In the genomic region with DNA sequence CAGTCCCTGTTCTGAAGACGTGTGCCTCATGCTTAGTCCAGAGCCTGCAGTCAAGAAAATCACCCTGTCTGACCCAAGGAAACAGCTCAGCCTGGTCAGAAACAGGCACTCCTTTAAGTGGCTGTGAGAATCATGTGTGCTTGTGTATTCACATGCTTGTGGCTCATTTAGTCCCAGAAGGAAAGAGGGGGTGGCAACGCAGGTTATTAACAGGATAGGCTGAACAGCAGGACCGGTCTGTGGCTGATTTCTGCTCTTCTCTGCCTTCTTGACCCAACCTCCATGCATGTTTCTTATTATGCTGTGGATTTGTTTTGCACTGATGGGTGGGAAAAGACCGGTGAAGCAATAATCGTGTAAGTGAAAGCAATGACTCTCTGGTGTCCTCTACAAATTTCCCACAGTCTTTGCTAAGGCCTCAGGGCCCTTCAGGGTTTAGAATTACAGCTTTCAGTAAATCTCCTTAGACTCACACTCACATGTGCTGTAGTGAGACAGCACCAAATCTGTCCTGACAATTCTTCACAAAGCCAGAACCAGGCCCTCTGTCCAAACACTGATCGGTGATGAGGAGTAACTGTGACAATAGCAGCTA, we compare ENCODE assay signal across 9 cellular contexts.
A peak's percentile ranks its signal among the peaks of the same experiment; 100 is the strongest.
DNase-seq lines count a peak whose midpoint lies in the region; TF ChIP-seq lines count a peak whose summit lies in the region.
"Had no signal": no experiment of that assay in that cellular context is flagged by ENCODE, and none has a peak within 500 bp of the region (broad histone marks: within the 10 kb centered on the region; RNA-seq: fewer than 3 reads in every experiment).

No MANE protein-coding gene starts in this region.

- peaks cover 20% of the 10 kb centered on the region for H3K36me3 Mint-ChIP-seq in activated CD4-positive, alpha-beta T cell treated with anti-CD3 and anti-CD28 coated beads, Interleukin-2, amount 10 ng/mL, durations not matched to agents 24 days and 14 days (ENCODE audit: low read depth)

- TF ChIP-seq CTCF in left ventricle myocardium inferior (IDR thresholded peaks at IDR 0.05; ENCODE audit: borderline replicate concordance) (no peak), tibial nerve (IDR thresholded peaks at IDR 0.05) (no peak)

- H3K4me3 ChIP-seq in left ventricle myocardium inferior: no peak overlapping the region
- no peak overlapping the region for H3K4me3 ChIP-seq in tibial nerve

- peaks cover 80% of the 10 kb centered on the region for H3K4me1 Mint-ChIP-seq in activated CD4-positive, alpha-beta T cell treated with anti-CD3 and anti-CD28 coated beads, Interleukin-2, amount 10 ng/mL, durations not matched to agents 24 days and 14 days

- H3K4me1 ChIP-seq in left ventricle myocardium inferior (peaks cover 55% of the 10 kb centered on the region), tibial nerve (peaks cover 0 to 22% (median 7%) of the 10 kb centered on the region in 4 donors)

- 40 to 52% methylated on average over 6 of the region's 6 CpGs for WGBS in tibial nerve, 2 donors

- peak overlapping the region; percentile 95 for H3K27ac Mint-ChIP-seq in activated CD4-positive, alpha-beta T cell treated with anti-CD3 and anti-CD28 coated beads, Interleukin-2, amount 10 ng/mL, durations not matched to agents 24 days and 14 days

- TF ChIP-seq EP300 in tibial nerve (IDR thresholded peaks at IDR 0.05): peak in 1 of 2 donors; percentile 57

- no peak for TF ChIP-seq POLR2A in tibial nerve (IDR thresholded peaks at IDR 0.05)

- H3K27me3 ChIP-seq in left ventricle myocardium inferior (ENCODE audit: low read depth) (no peaks in the 10 kb centered on the region), tibial nerve (no peaks in the 10 kb centered on the region)

- H3K36me3 ChIP-seq in left ventricle myocardium inferior: no peaks in the 10 kb centered on the region
- no peaks in the 10 kb centered on the region for H3K36me3 ChIP-seq in tibial nerve

- H3K9me3 Mint-ChIP-seq in activated CD4-positive, alpha-beta T cell treated with anti-CD3 and anti-CD28 coated beads, Interleukin-2, amount 10 ng/mL, durations not matched to agents 24 days and 14 days: peaks cover 4% of the 10 kb centered on the region

- no peaks in the 10 kb centered on the region for H3K27me3 Mint-ChIP-seq in activated CD4-positive, alpha-beta T cell treated with anti-CD3 and anti-CD28 coated beads, Interleukin-2, amount 10 ng/mL, durations not matched to agents 24 days and 14 days

- peak; percentile 75 for DNase-seq in activated CD4-positive, alpha-beta T cell treated with anti-CD3 and anti-CD28 coated beads, Interleukin-2, amount 10 ng/mL, durations not matched to agents 24 days and 14 days
- no peak for DNase-seq in activated CD4-positive, alpha-beta T cell treated with anti-CD3 and anti-CD28 coated beads, Interleukin-2, amount 50 U/mL, for 48 hours
- DNase-seq in RPMI7951 (ENCODE audit: low read depth) (peak; percentile 87), left ventricle myocardium inferior (no peak), tibial nerve (ENCODE audit: low spot score in 2 of 2) (peak; percentile 20 to 57), SKM-1 (lab: John Stamatoyannopoulos, UW; ENCODE audit: unreplicated experiment) (no peak), DMS 273 (lab: John Stamatoyannopoulos, UW; ENCODE audit: unreplicated experiment) (no peak), NCI-H2196 treated with DMSO at 0.1 percent for 48 hours (lab: John Stamatoyannopoulos, UW; ENCODE audit: unreplicated experiment) (no peak)

- H3K27ac ChIP-seq in left ventricle myocardium inferior (replicated peaks): peak overlapping the region; percentile 79
- peak overlapping the region; percentile 1 to 73 (median 38) for H3K27ac ChIP-seq in tibial nerve
- H3K27ac ChIP-seq: C4-2B had no signal

- H3K4me3 Mint-ChIP-seq in activated CD4-positive, alpha-beta T cell treated with anti-CD3 and anti-CD28 coated beads, Interleukin-2, amount 10 ng/mL, durations not matched to agents 24 days and 14 days: peak overlapping the region; percentile 76

- intact Hi-C loops in activated CD4-positive, alpha-beta T cell treated with anti-CD3 and anti-CD28 coated beads, Interleukin-2, amount 10 ng/mL, durations not matched to agents 24 days and 14 days (cut with micrococcal nuclease): loop anchor here (2.0 kb wide), 1 partner anchor 330 kb away; no protein-coding TSS in a partner anchor
- intact Hi-C loops in left ventricle myocardium inferior (cut with micrococcal nuclease): loop anchor here (10.0 kb wide), 1 partner anchor 256 kb away; no protein-coding TSS in a partner anchor

- no peaks in the 10 kb centered on the region for H3K9me3 ChIP-seq in left ventricle myocardium inferior (replicated peaks)
- H3K9me3 ChIP-seq in tibial nerve: no peaks in the 10 kb centered on the region

Comparison
In these comparisons a context has a peak if more than half of its experiments do, and no peak if none do; other contexts are left out.
1. DNase-seq: peak in activated CD4-positive, alpha-beta T cell treated with anti-CD3 and anti-CD28 coated beads, Interleukin-2, amount 10 ng/mL, durations not matched to agents 24 days and 14 days (single experiment), RPMI7951 (single experiment) and tibial nerve (2 of 2); none in activated CD4-positive, alpha-beta T cell treated with anti-CD3 and anti-CD28 coated beads, Interleukin-2, amount 50 U/mL, for 48 hours (0 of 2), left ventricle myocardium inferior (single experiment), SKM-1 (single experiment), DMS 273 (single experiment) and NCI-H2196 treated with DMSO at 0.1 percent for 48 hours (single experiment).